In genomic region chr1:201559679-201560162, GRCh38 we compare ENCODE assay signal across 8 cellular contexts. TPM values are rescaled to one million over a fixed set of nuclear protein-coding genes. Genes with fewer than 3 reads are reported as not detected.
DNase-seq lines count a peak whose midpoint lies in the region; ATAC-seq and TF ChIP-seq lines count a peak whose summit lies in the region.

No MANE protein-coding gene starts in this region.

- DNase-seq in Caco-2 (peak; percentile 73 to 82), NCI-H1092 treated with DMSO at 0.1 percent for 48 hours (lab: John Stamatoyannopoulos, UW) (peak; percentile 88), SW 1271 (lab: John Stamatoyannopoulos, UW) (peak; percentile 37 to 57), left cardiac atrium (peak; percentile 81), retinal pigment epithelial cell (ENCODE audit: low read depth) (no peak)
- DNase-seq in activated naive CD8-positive, alpha-beta T cell treated with anti-CD3 and anti-CD28 coated beads, Interleukin-2, amount 50 U/mL, for 16 hours (ENCODE audit: low read depth, low spot score): peak; percentile 32

- CTCF ChIA-PET in Caco-2 (lab: Charles Lee): interaction anchor here (0.7 to 3.0 kb wide), 14 partner anchors 20 to 235 kb away, joined by 3 to 25 read pairs (median 4); no protein-coding TSS in a partner anchor

- H3K9me3 ChIP-seq in Caco-2: no peaks in the 10 kb centered on the region

- no TSS peak for BruUV-seq in Caco-2 (replicated peaks; lab: Mats Ljungman, UMichigan)

- H3K4me3 ChIP-seq in Caco-2 (ENCODE audit: low read depth, low read length): no peak overlapping the region
- H3K4me3 ChIP-seq in retinal pigment epithelial cell (ENCODE audit: low read length): no peak overlapping the region

- H3K36me3 Mint-ChIP-seq in Caco-2 (ENCODE audit: insufficient read depth, unreplicated experiment): no peaks in the 10 kb centered on the region

- H3K27me3 ChIP-seq in Caco-2 (replicated peaks; ENCODE audit: control insufficient read depth, insufficient read depth, low read length): peaks cover 1% of the 10 kb centered on the region

- no peaks in the 10 kb centered on the region for H3K9me3 Mint-ChIP-seq in Caco-2 (ENCODE audit: unreplicated experiment)

- TF ChIP-seq CTCF in Caco-2 (IDR thresholded peaks at IDR 0.05; ENCODE audit: insufficient read depth in 1 of 2, low read depth in 1 of 2, low read length in 1 of 2, severe bottlenecking in 1 of 2, unreplicated experiment in 1 of 2) (peak; percentile 88 to 95), retinal pigment epithelial cell (conservative IDR thresholded peaks at IDR 0.05; ENCODE audit: low read depth, low read length) (peak; percentile 97)

- intact Hi-C loops in Caco-2 (cut with micrococcal nuclease; ENCODE audit: unreplicated experiment) (loop anchor here (1.0 kb wide), 3 partner anchors 29 to 234 kb away; no protein-coding TSS in a partner anchor), left cardiac atrium (cut with DNase I) (loop anchor here (1.0 to 5.0 kb wide), 4 partner anchors 143 to 233 kb away; no protein-coding TSS in a partner anchor)

- POLR2A ChIA-PET in Caco-2 (lab: Charles Lee): no interaction called here

- ATAC-seq in GM21723 (IDR thresholded peaks at IDR 0.05; ENCODE audit: unreplicated experiment) (peak; percentile 83), left cardiac atrium (peak; percentile 83 to 90), GM19035 (IDR thresholded peaks at IDR 0.05; ENCODE audit: unreplicated experiment) (no peak)

- no peaks in the 10 kb centered on the region for H3K36me3 ChIP-seq in Caco-2 (ENCODE audit: control insufficient read depth, insufficient read depth, low read length)

- peaks cover 10% of the 10 kb centered on the region for H3K27me3 Mint-ChIP-seq in Caco-2 (ENCODE audit: insufficient read depth, unreplicated experiment)

- H3K4me3 Mint-ChIP-seq in Caco-2 (ENCODE audit: unreplicated experiment): no peak overlapping the region

- no peak overlapping the region for H3K27ac Mint-ChIP-seq in Caco-2 (ENCODE audit: unreplicated experiment)

- H3K4me1 ChIP-seq in Caco-2: no peaks in the 10 kb centered on the region

- H3K4me1 Mint-ChIP-seq in Caco-2 (ENCODE audit: low read depth, unreplicated experiment): no peaks in the 10 kb centered on the region

RNA-seq across cellular contexts. Expression of gene NAV1, which starts 20.8 kb away (rescaled TPM):
- total RNA-seq in Caco-2 (2022): 2.0 and 4.6 TPM in 2 replicates
- 10 to 100 TPM; 20.7 to 34.8 TPM for total RNA-seq in left cardiac atrium

RNA-seq across cellular contexts. Expression of gene CSRP1, which starts 52.8 kb away (rescaled TPM):
- total RNA-seq in Caco-2 (2022) (60.0 and 60.8 TPM in 2 replicates), left cardiac atrium (100 to 1,000 TPM in 1 of 2 donors, 10 to 100 TPM in 1; 95.1 to 154 TPM)
